ENCODE assay signal across 20 cellular contexts in the genomic region with DNA sequence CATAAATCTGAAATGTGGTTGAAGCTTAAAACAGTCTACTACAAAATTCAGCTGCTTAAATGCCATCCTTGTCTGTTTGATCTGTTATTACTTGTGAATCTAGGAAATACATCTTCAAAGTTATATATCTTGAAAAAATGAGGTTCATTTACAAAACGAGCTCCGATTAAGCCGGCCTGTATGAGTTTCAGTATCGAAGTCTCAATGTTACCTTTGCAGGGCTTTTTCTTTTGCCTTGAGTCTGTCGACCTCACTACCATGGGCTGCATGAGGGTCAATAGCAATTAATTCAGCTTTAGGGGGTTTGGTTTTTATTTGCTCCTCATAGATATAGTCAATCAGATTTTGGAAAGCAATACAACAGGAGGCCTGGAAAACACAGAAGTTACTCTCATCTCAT. TPM values are rescaled to one million over a fixed set of nuclear protein-coding genes. Genes with fewer than 3 reads are reported as not detected.
DNase-seq lines count a peak whose midpoint lies in the region; ATAC-seq and TF ChIP-seq lines count a peak whose summit lies in the region.
"Had no signal": no experiment of that assay in that cellular context is flagged by ENCODE, and none has a peak within 500 bp of the region (broad histone marks: within the 10 kb centered on the region; RNA-seq: fewer than 3 reads in every experiment).

No MANE protein-coding gene starts in this region.

- peak overlapping the region; percentile 52 for H3K4me3 Mint-ChIP-seq in activated T-helper 17 cell treated with anti-CD3 and anti-CD28 coated beads, Interleukin-2, amount 50 U/mL, for 72 hours
- H3K4me3 Mint-ChIP-seq: CD14-positive monocyte, neural crest cell had no signal

- H3K27ac ChIP-seq in ovary = no peak overlapping the region
- H3K27ac ChIP-seq: lower lobe of right lung, right lobe of liver, RWPE1 had no signal

- H3K27me3 ChIP-seq in ovary = no peaks in the 10 kb centered on the region
- H3K27me3 ChIP-seq: right lobe of liver had no signal

- no peak for TF ChIP-seq POLR2A in ovary (IDR thresholded peaks at IDR 0.05)

- peak; percentile 20 for ATAC-seq in GM18511 (IDR thresholded peaks at IDR 0.05; ENCODE audit: unreplicated experiment)
- peak; percentile 8 for ATAC-seq in GM19351 (IDR thresholded peaks at IDR 0.05; ENCODE audit: unreplicated experiment)
- peak; percentile 18 for ATAC-seq in HG03280 (IDR thresholded peaks at IDR 0.05; ENCODE audit: unreplicated experiment)
- no peak for ATAC-seq in activated T-helper 17 cell treated with anti-CD3 and anti-CD28 coated beads, Interleukin-2, amount 50 U/mL, for 72 hours (replicated peaks)
- no peak for ATAC-seq in GM19467 (IDR thresholded peaks at IDR 0.05; ENCODE audit: unreplicated experiment)
- ATAC-seq: lower lobe of right lung, right lobe of liver had no signal

- H3K27me3 Mint-ChIP-seq in activated T-helper 17 cell treated with anti-CD3 and anti-CD28 coated beads, Interleukin-2, amount 50 U/mL, for 72 hours = no peaks in the 10 kb centered on the region
- H3K27me3 Mint-ChIP-seq: stimulated activated naive CD8-positive, alpha-beta T cell treated with anti-CD3 and anti-CD28 coated beads, Interleukin-15, amount 100 ng/mL, for 72 hours had no signal

- peaks cover 18% of the 10 kb centered on the region for H3K4me1 Mint-ChIP-seq in activated T-helper 17 cell treated with anti-CD3 and anti-CD28 coated beads, Interleukin-2, amount 50 U/mL, for 72 hours
- H3K4me1 Mint-ChIP-seq: neural crest cell had no signal

- H3K9me3 ChIP-seq in ovary = no peaks in the 10 kb centered on the region

- no peaks in the 10 kb centered on the region for H3K4me1 ChIP-seq in ovary (ENCODE audit: insufficient read depth)
- H3K4me1 ChIP-seq: lower lobe of right lung had no signal

- 89 to 94% (median 90%) methylated on average over 5 of the region's 5 CpGs for WGBS in ovary, 3 donors

- intact Hi-C loops in ovary (cut with DNase I) = no loop called here

- H3K27ac Mint-ChIP-seq in activated T-helper 17 cell treated with anti-CD3 and anti-CD28 coated beads, Interleukin-2, amount 50 U/mL, for 72 hours = peak overlapping the region; percentile 26
- H3K27ac Mint-ChIP-seq: CD14-positive monocyte; stimulated activated naive CD8-positive, alpha-beta T cell treated with anti-CD3 and anti-CD28 coated beads, Interleukin-15, amount 100 ng/mL, for 72 hours had no signal

- H3K4me3 ChIP-seq in ovary = no peak overlapping the region
- H3K4me3 ChIP-seq: lower lobe of right lung, right lobe of liver had no signal

- peaks cover 8% of the 10 kb centered on the region for H3K9me3 Mint-ChIP-seq in activated T-helper 17 cell treated with anti-CD3 and anti-CD28 coated beads, Interleukin-2, amount 50 U/mL, for 72 hours

- no peaks in the 10 kb centered on the region for H3K36me3 Mint-ChIP-seq in activated T-helper 17 cell treated with anti-CD3 and anti-CD28 coated beads, Interleukin-2, amount 50 U/mL, for 72 hours (ENCODE audit: low read depth)
- H3K36me3 Mint-ChIP-seq: CD14-positive monocyte had no signal

- DNase-seq in DMS153 (lab: John Stamatoyannopoulos, UW) (no peak), NCI-H2081 treated with DMSO at 0.1 percent for 48 hours (lab: John Stamatoyannopoulos, UW) (no peak), ovary (no peak)
- DNase-seq: activated CD4-positive, alpha-beta T cell treated with anti-CD3 and anti-CD28 coated beads, Interleukin-2, amount 50 U/mL, for 1 hour; effector memory CD4-positive, alpha-beta T cell; EL; Kasumi-1; lower lobe of right lung; NCI-H1694 treated with DMSO at 0.1 percent for 48 hours; right lobe of liver; stimulated activated naive CD8-positive, alpha-beta T cell treated with anti-CD3 and anti-CD28 coated beads, Interleukin-15, amount 100 ng/mL, for 72 hours had no signal

- TF ChIP-seq EP300 in ovary (IDR thresholded peaks at IDR 0.05) = no peak

- no peaks in the 10 kb centered on the region for H3K36me3 ChIP-seq in ovary
- H3K36me3 ChIP-seq: lower lobe of right lung, right lobe of liver had no signal

- TF ChIP-seq CTCF in ovary (IDR thresholded peaks at IDR 0.05) = no peak

RNA-seq across cellular contexts. Expression of a gene that starts 23.2 kb away (rescaled TPM):
- under 1 TPM in 1 of 2 donors, not detected in 1; 0.21 TPM for total RNA-seq in activated T-helper 17 cell treated with anti-CD3 and anti-CD28 coated beads, Interleukin-2, amount 50 U/mL, for 72 hours
- 1 to 10 TPM in 1 of 7 donors, under 1 TPM in 2, not detected in 4; 0.36 to 1.3 (median 0.51) TPM for total RNA-seq in ovary
- polyA plus RNA-seq in ovary = under 1 TPM in 1 of 2 donors, not detected in 1; 0.04 TPM
- total RNA-seq: bronchial epithelial cell, lower lobe of right lung had no signal
- polyA plus RNA-seq: CD14-positive monocyte had no signal

Comparison
In these comparisons a context has a peak if more than half of its experiments do, and no peak if none do; other contexts are left out.
1. ATAC-seq: peak in GM18511 (single experiment), GM19351 (single experiment) and HG03280 (single experiment); none in activated T-helper 17 cell treated with anti-CD3 and anti-CD28 coated beads, Interleukin-2, amount 50 U/mL, for 72 hours (single experiment) and GM19467 (single experiment).